Comparison of ENCODE assay signal across 11 cellular contexts in the genomic region with DNA sequence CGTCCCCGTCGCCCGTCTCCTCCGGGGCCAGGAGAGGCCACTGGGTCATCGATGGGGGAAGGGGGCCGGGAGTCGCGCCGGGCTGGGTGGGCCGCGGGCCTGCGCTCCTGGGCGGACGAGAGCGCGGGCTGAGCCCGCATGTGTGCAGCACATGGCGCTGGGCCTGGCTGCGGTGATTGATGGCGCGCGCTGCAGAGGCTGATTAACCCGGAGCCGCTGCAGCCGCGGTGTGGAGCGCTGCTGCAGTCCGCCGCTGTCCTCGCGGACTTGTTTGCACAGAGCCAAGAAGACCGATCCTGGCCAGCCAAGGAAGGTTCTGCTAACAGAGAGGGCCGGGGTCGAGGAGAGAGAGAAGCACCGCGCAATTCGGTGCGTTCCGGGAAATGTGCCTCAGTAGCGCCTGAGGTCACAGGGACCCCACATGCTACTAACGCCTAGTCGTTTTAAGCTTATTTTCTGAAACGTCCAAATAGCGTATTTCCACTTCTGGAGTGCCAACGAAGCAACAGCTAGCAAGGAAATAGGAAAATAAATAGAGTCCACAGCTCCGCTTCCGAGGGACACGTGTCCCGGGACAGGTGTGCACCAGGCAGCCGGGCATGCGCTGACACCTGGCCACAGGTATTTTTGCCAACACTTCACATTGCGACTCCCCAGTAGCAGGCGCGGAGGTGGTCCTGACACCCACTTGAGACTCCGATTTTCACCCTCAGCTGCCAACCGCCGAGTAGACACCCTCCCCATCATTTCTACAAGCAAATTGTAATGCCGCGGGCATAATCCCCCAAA. TPM values are rescaled to one million over a fixed set of nuclear protein-coding genes. Genes with fewer than 3 reads are reported as not detected.
DNase-seq lines count a peak whose midpoint lies in the region; ATAC-seq and TF ChIP-seq lines count a peak whose summit lies in the region.
"Had no signal": no experiment of that assay in that cellular context is flagged by ENCODE, and none has a peak within 500 bp of the region (broad histone marks: within the 10 kb centered on the region; RNA-seq: fewer than 3 reads in every experiment).

No MANE protein-coding gene starts in this region.

- peaks cover 19% of the 10 kb centered on the region for H3K4me1 Mint-ChIP-seq in mesothelial cell of epicardium

- H3K4me3 Mint-ChIP-seq in mesothelial cell of epicardium: peak overlapping the region; percentile 20

- H3K27ac Mint-ChIP-seq in mesothelial cell of epicardium: no peak overlapping the region

- H3K36me3 ChIP-seq in GM23248 (ENCODE audit: low read depth) (no peaks in the 10 kb centered on the region), prostate gland (no peaks in the 10 kb centered on the region)

- no peaks in the 10 kb centered on the region for H4K20me1 ChIP-seq in GM23248 (ENCODE audit: insufficient read depth)

- H3K9me3 Mint-ChIP-seq in mesothelial cell of epicardium: no peaks in the 10 kb centered on the region

- no peaks in the 10 kb centered on the region for H3F3A ChIP-seq in GM23248 (ENCODE audit: insufficient read depth)

- intact Hi-C loops in prostate gland (cut with DNase I): no loop called here

- WGBS in GM23248 (ENCODE audit: low coverage in 1 of 2, low lambda C conversion rate in 2 of 2, missing lambda C conversion rate in 2 of 2), 2 experiments: 2 to 4% methylated on average over 35 to 60 of the region's 60 CpGs
- 8% methylated on average over 57 of the region's 60 CpGs for WGBS in prostate gland

- TF ChIP-seq CTCF in AG10803 (conservative IDR thresholded peaks at IDR 0.05; ENCODE audit: low read length): no peak
- TF ChIP-seq CTCF in coronary artery (IDR thresholded peaks at IDR 0.05): no peak
- TF ChIP-seq CTCF in mesothelial cell of epicardium (IDR thresholded peaks at IDR 0.05; ENCODE audit: unreplicated experiment): no peak
- no peak for TF ChIP-seq CTCF in prostate gland (IDR thresholded peaks at IDR 0.05)

- H3K9ac ChIP-seq in GM23248: no peak overlapping the region

- H3K27me3 ChIP-seq in GM23248 (replicated peaks; ENCODE audit: insufficient read depth) (peaks cover 98% of the 10 kb centered on the region), prostate gland (replicated peaks; ENCODE audit: insufficient read depth) (peaks cover 52% of the 10 kb centered on the region)

- no peaks in the 10 kb centered on the region for H3K9me2 ChIP-seq in GM23248 (ENCODE audit: insufficient read depth)

- H3K36me3 Mint-ChIP-seq in mesothelial cell of epicardium: no peaks in the 10 kb centered on the region

- no peaks in the 10 kb centered on the region for H3K4me1 ChIP-seq in GM23248 (ENCODE audit: insufficient read depth)
- peaks cover 8% of the 10 kb centered on the region for H3K4me1 ChIP-seq in prostate gland (replicated peaks)

- peaks cover 91% of the 10 kb centered on the region for H3K27me3 Mint-ChIP-seq in mesothelial cell of epicardium (ENCODE audit: low read depth)

- no peaks in the 10 kb centered on the region for H3K79me2 ChIP-seq in GM23248 (ENCODE audit: insufficient read depth)

- peak; percentile 50 for DNase-seq in AG10803 (ENCODE audit: low read depth)
- DNase-seq in GM23248: peak; percentile 65
- DNase-seq in coronary artery (ENCODE audit: low spot score): peak; percentile 40
- DNase-seq in mesothelial cell of epicardium (ENCODE audit: low spot score in 2 of 2, unreplicated experiment in 2 of 2): peak in 1 of 2 experiments; percentile 60
- DNase-seq in superior temporal gyrus (ENCODE audit: extremely low spot score): no peak
- no peak for DNase-seq in prostate gland (ENCODE audit: low spot score)
- no peak for DNase-seq in GOT3 (lab: John Stamatoyannopoulos, UW)
- DNase-seq: cerebellar nuclear complex had no signal

- H3K27ac ChIP-seq in GM23248: no peak overlapping the region
- no peak overlapping the region for H3K27ac ChIP-seq in coronary artery
- no peak overlapping the region for H3K27ac ChIP-seq in prostate gland
- H3K27ac ChIP-seq: HL-60 had no signal

- H3K4me3 ChIP-seq in AG10803 (ENCODE audit: low read length): no peak overlapping the region
- H3K4me3 ChIP-seq in GM23248: no peak overlapping the region
- H3K4me3 ChIP-seq in coronary artery: peak overlapping the region; percentile 35
- no peak overlapping the region for H3K4me3 ChIP-seq in prostate gland
- H3K4me3 ChIP-seq: lung had no signal

- in situ Hi-C loops in GM23248 (cut with MboI): no loop called here

- H3K9me3 ChIP-seq in GM23248 (ENCODE audit: low read depth) (no peaks in the 10 kb centered on the region), prostate gland (no peaks in the 10 kb centered on the region)

- no peak for ATAC-seq in GM18519 (IDR thresholded peaks at IDR 0.05; ENCODE audit: low FRiP score, unreplicated experiment)

- no peak overlapping the region for H2AFZ ChIP-seq in GM23248

- H3K4me2 ChIP-seq in GM23248 (ENCODE audit: unreplicated experiment): peak overlapping the region; percentile 45

- no peak for TF ChIP-seq POLR2A in prostate gland (IDR thresholded peaks at IDR 0.05)

RNA-seq across cellular contexts. Expression of a gene that starts 6.2 kb away (rescaled TPM):
- total RNA-seq in GM23248 (2014; rRNA removed; shearing (Covaris generic)): not detected in 2 replicates
- not detected in 2 replicates for polyA plus RNA-seq in GM23248 (2016; fragmentation: Nextera tagmentation; extraction: Ambion mirVana)
- total RNA-seq in mesothelial cell of epicardium (not detected in 3 replicates), prostate gland (1 to 10 TPM; 2.2 to 2.9 TPM)

RNA-seq across cellular contexts. Expression of a gene that starts 54.7 kb away (rescaled TPM):
- 13.7 and 17.9 TPM in 2 replicates for total RNA-seq in GM23248 (2014; rRNA removed; shearing (Covaris generic))
- 9.2 TPM in 2 replicates for polyA plus RNA-seq in GM23248 (2016; fragmentation: Nextera tagmentation; extraction: Ambion mirVana)
- total RNA-seq in mesothelial cell of epicardium (27.0 to 29.3 TPM (median 29.1 TPM) in 3 replicates), prostate gland (10 to 100 TPM; 10.4 to 24.3 TPM)

Comparison
In these comparisons a context has a peak if more than half of its experiments do, and no peak if none do; other contexts are left out.
1. DNase-seq: peak in AG10803 (single experiment), GM23248 (single experiment) and coronary artery (single experiment); none in superior temporal gyrus (single experiment), prostate gland (single experiment) and GOT3 (single experiment).